ENCODE assay signal across 8 cellular contexts in the genomic region with DNA sequence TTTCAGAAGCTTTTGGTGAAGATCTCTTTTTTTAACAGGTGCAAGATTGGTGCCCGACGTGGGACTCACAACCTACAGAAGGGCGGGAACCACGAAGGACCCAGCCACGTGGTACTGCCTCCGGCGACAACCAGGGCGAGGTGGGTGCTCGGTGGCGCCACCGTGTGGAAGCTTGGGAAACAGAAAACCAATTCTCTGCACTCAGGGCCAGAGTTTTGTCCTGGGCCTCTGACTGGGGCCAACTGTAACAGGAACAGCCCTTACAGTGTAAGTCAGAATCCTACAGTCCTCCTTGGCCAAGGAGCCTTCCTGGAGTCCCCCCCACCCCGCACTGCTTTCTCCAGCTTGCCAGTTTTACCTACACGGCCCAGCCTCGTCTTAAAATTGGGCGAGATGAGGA.
DNase-seq lines count a peak whose midpoint lies in the region; ATAC-seq and TF ChIP-seq lines count a peak whose summit lies in the region.

No MANE protein-coding gene starts in this region.

- peak; percentile 65 for TF ChIP-seq CTCF in GM12864 (IDR thresholded peaks at IDR 0.05; ENCODE audit: low read depth, low read length, missing control alignments)

- ATAC-seq in GM18868 (IDR thresholded peaks at IDR 0.05; ENCODE audit: unreplicated experiment) = no peak
- no peak for ATAC-seq in HG03342 (IDR thresholded peaks at IDR 0.05; ENCODE audit: unreplicated experiment)

- no peak for DNase-seq in GM12864 (ENCODE audit: low read depth)
- DNase-seq in NOMO-1 treated with dmso at 0.1 percent for 144 hours (lab: John Stamatoyannopoulos, UW; ENCODE audit: unreplicated experiment) = peak; percentile 39
- DNase-seq in activated T-cell treated with anti-CD3 and anti-CD28 coated beads for 48 hours (ENCODE audit: low read depth) = peak; percentile 56
- DNase-seq in glomerular visceral epithelial cell (ENCODE audit: extremely low spot score) = peak; percentile 15
- peak; percentile 18 to 50 for DNase-seq in stimulated activated CD4-positive, alpha-beta T cell treated with anti-CD3 and anti-CD28 coated beads, Interleukin-15, amount 100 ng/mL, for 1 hour (ENCODE audit: low read depth in 1 of 2, low spot score in 1 of 2)
- no peak for DNase-seq in NCI-H187 treated with DMSO at 0.1 percent for 48 hours (lab: John Stamatoyannopoulos, UW)

- H3K4me3 ChIP-seq in GM12864 (ENCODE audit: low read depth, low read length) = no peak overlapping the region

Comparison
In these comparisons a context has a peak if more than half of its experiments do, and no peak if none do; other contexts are left out.
1. DNase-seq: peak in NOMO-1 treated with dmso at 0.1 percent for 144 hours (single experiment), activated T-cell treated with anti-CD3 and anti-CD28 coated beads for 48 hours (single experiment), glomerular visceral epithelial cell (single experiment) and stimulated activated CD4-positive, alpha-beta T cell treated with anti-CD3 and anti-CD28 coated beads, Interleukin-15, amount 100 ng/mL, for 1 hour (2 of 2); none in GM12864 (single experiment) and NCI-H187 treated with DMSO at 0.1 percent for 48 hours (single experiment).